8 cellular contexts compared by ENCODE assay signal in genomic region chr1:222792744-222793143, GRCh38. TPM values are rescaled to one million over a fixed set of nuclear protein-coding genes. Genes with fewer than 3 reads are reported as not detected.
DNase-seq lines count a peak whose midpoint lies in the region; ATAC-seq and TF ChIP-seq lines count a peak whose summit lies in the region.

No MANE protein-coding gene starts in this region.

- WGBS in gastroesophageal sphincter (ENCODE audit: low coverage in 1 of 2), 2 donors, result 13 to 16% methylated on average over 1 to 2 of the region's 2 CpGs
- 11 to 13% methylated on average over 1 to 2 of the region's 2 CpGs for WGBS in transverse colon (ENCODE audit: low coverage in 1 of 2), 2 donors

- H3K4me1 ChIP-seq in gastroesophageal sphincter (no peaks in the 10 kb centered on the region), transverse colon (no peaks in the 10 kb centered on the region)

- H3K4me3 ChIP-seq in gastroesophageal sphincter, result no peak overlapping the region
- no peak overlapping the region for H3K4me3 ChIP-seq in transverse colon

- H3K27ac ChIP-seq in gastroesophageal sphincter (no peak overlapping the region), transverse colon (no peak overlapping the region)

- H3K36me3 ChIP-seq in gastroesophageal sphincter, result no peaks in the 10 kb centered on the region
- no peaks in the 10 kb centered on the region for H3K36me3 ChIP-seq in transverse colon

- DNase-seq in NCI-H82 (lab: John Stamatoyannopoulos, UW) (peak; percentile 56), NCI-H82 treated with DMSO at 0.1 percent for 48 hours (lab: John Stamatoyannopoulos, UW; ENCODE audit: unreplicated experiment) (no peak), RKO (ENCODE audit: low spot score) (peak; percentile 32), transverse colon (no peak), NCI-H226 (no peak)
- DNase-seq in activated effector memory CD4-positive, alpha-beta T cell treated with anti-CD3 and anti-CD28 coated beads, Interleukin-2, amount 50 U/mL, for 16 hours, result no peak

- H3K27me3 ChIP-seq in gastroesophageal sphincter (no peaks in the 10 kb centered on the region), transverse colon (no peaks in the 10 kb centered on the region)

- ATAC-seq in gastroesophageal sphincter (no peak), HG03039 (IDR thresholded peaks at IDR 0.05; ENCODE audit: unreplicated experiment) (no peak)

- TF ChIP-seq EP300 in gastroesophageal sphincter (IDR thresholded peaks at IDR 0.05) (no peak), transverse colon (IDR thresholded peaks at IDR 0.05; ENCODE audit: low read depth) (no peak)

- intact Hi-C loops in transverse colon (cut with DNase I; ENCODE audit: low total_unique reads), result loop anchor here (10.0 kb wide), 1 partner anchor 332 kb away; no protein-coding TSS in a partner anchor

- no peak for TF ChIP-seq POLR2A in gastroesophageal sphincter (IDR thresholded peaks at IDR 0.05)
- TF ChIP-seq POLR2A in transverse colon (IDR thresholded peaks at IDR 0.05), result no peak

- H3K9me3 ChIP-seq in gastroesophageal sphincter (no peaks in the 10 kb centered on the region), transverse colon (no peaks in the 10 kb centered on the region)

- TF ChIP-seq CTCF in gastroesophageal sphincter (IDR thresholded peaks at IDR 0.05) (peak; percentile 35 to 80 (median 66)), transverse colon (IDR thresholded peaks at IDR 0.05) (peak; percentile 45 to 56 (median 52))

- in situ Hi-C loops in transverse colon (cut with MboI; ENCODE audit: low pct_ligation_motif_present in 1 of 4, low pct_unique_long_range_greater_than_20kb in 1 of 4, low sequenced_read_pairs in 3 of 4), result loop anchor here (10.0 kb wide), 2 partner anchors 292 to 302 kb away; no protein-coding TSS in a partner anchor

RNA-seq across cellular contexts. Expression of gene DISP1, which starts 22.1 kb away (rescaled TPM):
- total RNA-seq in gastroesophageal sphincter (10 to 100 TPM in 3 of 4 donors, 1 to 10 TPM in 1; 6.5 to 24.7 (median 15.4) TPM), transverse colon (1 to 10 TPM; 2.2 to 7.2 (median 5.6) TPM)

RNA-seq across cellular contexts. Expression of gene FAM177B, which starts 55.7 kb away (rescaled TPM):
- under 1 TPM in 1 of 4 donors, not detected in 3; 0.73 TPM for total RNA-seq in gastroesophageal sphincter
- total RNA-seq in transverse colon, result 10 to 100 TPM in 1 of 4 donors, 1 to 10 TPM in 1, not detected in 2; 4.0 to 13.9 TPM

Comparison
In these comparisons a context has a peak if more than half of its experiments do, and no peak if none do; other contexts are left out.
1. DNase-seq: peak in NCI-H82 (single experiment) and RKO (single experiment); none in NCI-H82 treated with DMSO at 0.1 percent for 48 hours (single experiment), transverse colon (single experiment), NCI-H226 (single experiment) and activated effector memory CD4-positive, alpha-beta T cell treated with anti-CD3 and anti-CD28 coated beads, Interleukin-2, amount 50 U/mL, for 16 hours (single experiment).